ENCODE assay signal across 8 cellular contexts in the genomic region with DNA sequence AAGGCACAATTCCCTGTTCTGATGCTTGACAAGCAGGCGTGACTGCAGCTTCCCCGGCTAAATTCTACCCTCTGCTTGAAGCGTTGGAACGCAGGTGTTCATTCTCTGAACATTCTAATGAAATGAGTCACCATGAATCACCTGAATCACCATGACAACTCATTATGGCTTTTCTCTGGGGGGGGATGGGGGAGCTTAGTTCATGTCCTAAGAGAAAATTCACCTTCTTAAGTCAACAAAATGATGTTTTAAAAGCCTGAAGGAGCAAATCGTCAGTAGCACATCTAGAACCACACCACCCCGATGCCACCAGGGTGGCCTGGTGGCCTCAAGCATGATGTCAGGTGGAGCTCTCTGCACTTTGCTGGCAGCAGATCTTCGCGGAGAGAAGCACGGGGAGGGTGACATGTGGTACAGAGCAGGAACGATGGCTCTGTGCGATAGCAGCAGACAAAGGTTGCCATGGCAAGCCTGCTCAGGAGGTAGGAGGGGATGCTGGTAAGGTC. TPM values are rescaled to one million over a fixed set of nuclear protein-coding genes. Genes with fewer than 3 reads are reported as not detected.
A peak's percentile ranks its signal among the peaks of the same experiment; 100 is the strongest.
DNase-seq lines count a peak whose midpoint lies in the region; ATAC-seq and TF ChIP-seq lines count a peak whose summit lies in the region.

No MANE protein-coding gene starts in this region.

- H3K27me3 ChIP-seq in body of pancreas, result no peaks in the 10 kb centered on the region

- intact Hi-C loops in body of pancreas (cut with DNase I) (no loop called here), posterior cingulate gyrus (cut with DNase I) (no loop called here)

- H3K4me1 ChIP-seq in body of pancreas, result peaks cover 55% of the 10 kb centered on the region

- TF ChIP-seq POLR2A in body of pancreas (IDR thresholded peaks at IDR 0.05), result no peak

- no peaks in the 10 kb centered on the region for H3K36me3 ChIP-seq in body of pancreas (replicated peaks in 1 of 2; ENCODE audit: insufficient read depth in 1 of 2, low read depth in 2 of 2)

- H3K4me3 ChIP-seq in body of pancreas, result no peak overlapping the region

- ATAC-seq in body of pancreas, result peak; percentile 89
- ATAC-seq in HG03039 (IDR thresholded peaks at IDR 0.05; ENCODE audit: unreplicated experiment), result no peak
- no peak for ATAC-seq in HG03175 (IDR thresholded peaks at IDR 0.05; ENCODE audit: unreplicated experiment)

- peak overlapping the region; percentile 23 to 66 (median 46) for H3K27ac ChIP-seq in body of pancreas

- DNase-seq in NCI-H82 (lab: John Stamatoyannopoulos, UW) (peak; percentile 82), NCI-H82 treated with DMSO at 0.1 percent for 48 hours (lab: John Stamatoyannopoulos, UW; ENCODE audit: unreplicated experiment) (no peak), NCI-H2196 (lab: John Stamatoyannopoulos, UW; ENCODE audit: unreplicated experiment) (peak; percentile 74), body of pancreas (peak; percentile 63 to 81 (median 73)), posterior cingulate gyrus (peak in 7 of 10 donors; percentile 19 to 88 (median 40)), EL (no peak)

- no peaks in the 10 kb centered on the region for H3K9me3 ChIP-seq in body of pancreas

- WGBS in body of pancreas, 2 donors, result 47 to 51% methylated on average over 9 to 11 of the region's 11 CpGs

- TF ChIP-seq CTCF in body of pancreas (IDR thresholded peaks at IDR 0.05), result peak in 1 of 7 experiments; percentile 7

RNA-seq across cellular contexts. Expression of a gene that starts 33.8 kb away (rescaled TPM):
- 10 to 100 TPM in 1 of 2 donors, 1 to 10 TPM in 1; 6.6 to 17.1 TPM for total RNA-seq in body of pancreas

Comparison
In these comparisons a context has a peak if more than half of its experiments do, and no peak if none do; other contexts are left out.
1. DNase-seq: peak in NCI-H82 (single experiment), NCI-H2196 (single experiment), body of pancreas (4 of 4) and posterior cingulate gyrus (7 of 10); none in NCI-H82 treated with DMSO at 0.1 percent for 48 hours (single experiment) and EL (single experiment).